ENCODE assay signal across 1 cellular context in the genomic region with DNA sequence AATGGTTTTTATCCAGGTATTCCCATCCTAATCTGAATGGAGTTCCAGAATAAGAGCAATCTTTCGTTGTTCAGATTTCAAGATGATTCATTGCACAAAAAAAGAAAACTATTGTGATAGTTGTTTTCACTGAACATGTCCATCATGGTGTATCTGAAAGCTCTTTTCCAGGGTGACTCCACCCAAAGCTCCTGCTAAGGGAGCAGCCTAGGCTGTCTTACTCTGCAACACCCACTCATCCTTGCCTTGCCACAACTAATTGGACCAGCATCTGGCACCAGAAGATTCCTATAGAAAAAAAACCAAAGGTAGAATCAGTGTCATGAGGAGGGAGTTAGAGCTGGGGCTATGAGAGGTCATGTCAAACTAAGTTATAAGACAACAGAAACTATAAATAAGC.
TF ChIP-seq lines count a peak whose summit lies in the region.

No MANE protein-coding gene starts in this region.

TF ChIP-seq in K562, 482 proteins besides CTCF, POLR2A, EP300 and RAD21:
- no peak for TF ChIP-seq CBX5 (IDR thresholded peaks at IDR 0.05; ENCODE audit: borderline replicate concordance, low read depth)
- no peak for TF ChIP-seq ZNF3 (CRISPR knock-in tag; IDR thresholded peaks at IDR 0.05)
- TF ChIP-seq HSF4 (CRISPR knock-in tag; IDR thresholded peaks at IDR 0.05; ENCODE audit: borderline replicate concordance): no peak
